In the genomic region with DNA sequence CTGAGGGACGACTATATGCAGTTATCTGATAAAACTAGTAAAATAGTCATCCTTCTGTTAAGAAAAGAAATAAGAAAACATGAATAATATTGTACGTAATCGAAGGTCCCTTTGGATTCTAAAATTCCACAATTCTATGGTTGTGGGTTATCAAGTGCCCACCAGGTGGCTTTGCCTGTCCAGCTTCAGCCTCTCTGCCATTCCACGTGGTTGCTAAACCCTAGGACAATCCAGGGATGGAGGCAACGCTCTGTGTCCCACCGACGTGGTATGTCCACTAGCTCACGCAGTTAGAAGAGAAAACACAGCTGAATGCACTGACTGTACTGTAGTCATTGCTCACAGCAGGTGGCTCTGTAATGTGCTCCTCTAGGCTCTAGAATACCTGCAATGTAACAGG, we compare ENCODE assay signal across 15 cellular contexts.
DNase-seq lines count a peak whose midpoint lies in the region; ATAC-seq and TF ChIP-seq lines count a peak whose summit lies in the region.
"Had no signal": no experiment of that assay in that cellular context is flagged by ENCODE, and none has a peak within 500 bp of the region (broad histone marks: within the 10 kb centered on the region; RNA-seq: fewer than 3 reads in every experiment).

No MANE protein-coding gene starts in this region.

- H3K4me1 Mint-ChIP-seq in progenitor cell of endocrine pancreas (ENCODE audit: low read depth), result peaks cover 25% of the 10 kb centered on the region
- H3K4me1 Mint-ChIP-seq in activated naive CD8-positive, alpha-beta T cell treated with anti-CD3 and anti-CD28 coated beads, Interleukin-2, amount 50 U/mL, for 24 hours, result peaks cover 5% of the 10 kb centered on the region

- H3K4me3 ChIP-seq in right atrium auricular region (no peak overlapping the region), choroid plexus epithelial cell (ENCODE audit: low read depth, low read length) (no peak overlapping the region)
- H3K4me3 ChIP-seq: A549, SJCRH30 had no signal

- peaks cover 18% of the 10 kb centered on the region for H3K9me3 Mint-ChIP-seq in progenitor cell of endocrine pancreas (ENCODE audit: low read depth)
- H3K9me3 Mint-ChIP-seq in activated naive CD8-positive, alpha-beta T cell treated with anti-CD3 and anti-CD28 coated beads, Interleukin-2, amount 50 U/mL, for 24 hours, result peaks cover 4% of the 10 kb centered on the region
- H3K9me3 Mint-ChIP-seq: CD4-positive, alpha-beta T cell had no signal

- DNase-seq in cardiac septum (ENCODE audit: low spot score) (peak; percentile 39), right atrium auricular region (ENCODE audit: low spot score) (no peak), NCI-H774 (lab: John Stamatoyannopoulos, UW) (peak; percentile 50), choroid plexus epithelial cell (ENCODE audit: low read depth) (no peak), progenitor cell of endocrine pancreas (ENCODE audit: low spot score, unreplicated experiment) (no peak), MV-4-11 (lab: John Stamatoyannopoulos, UW) (no peak)
- no peak for DNase-seq in activated naive CD8-positive, alpha-beta T cell treated with anti-CD3 and anti-CD28 coated beads, Interleukin-2, amount 50 U/mL, for 24 hours
- DNase-seq: CD4-positive, alpha-beta T cell; HCEC 1CT; NCI-H1436; NCI-H2107; SJCRH30 had no signal

- no peak overlapping the region for H3K27ac ChIP-seq in right atrium auricular region
- H3K27ac ChIP-seq: A549, SJCRH30 had no signal

- no peaks in the 10 kb centered on the region for H3K27me3 ChIP-seq in right atrium auricular region
- H3K27me3 ChIP-seq: SJCRH30 had no signal

- H3K4me3 Mint-ChIP-seq in progenitor cell of endocrine pancreas (ENCODE audit: low read depth), result no peak overlapping the region
- H3K4me3 Mint-ChIP-seq in activated naive CD8-positive, alpha-beta T cell treated with anti-CD3 and anti-CD28 coated beads, Interleukin-2, amount 50 U/mL, for 24 hours, result no peak overlapping the region
- H3K4me3 Mint-ChIP-seq: CD4-positive, alpha-beta T cell; IgD-negative memory B cell had no signal

- TF ChIP-seq CTCF in right atrium auricular region (IDR thresholded peaks at IDR 0.05), result no peak
- TF ChIP-seq CTCF in choroid plexus epithelial cell (conservative IDR thresholded peaks at IDR 0.05; ENCODE audit: low read depth, low read length), result peak; percentile 21
- TF ChIP-seq CTCF in progenitor cell of endocrine pancreas (IDR thresholded peaks at IDR 0.05; ENCODE audit: unreplicated experiment), result peak; percentile 19

- peaks cover 16% of the 10 kb centered on the region for H3K36me3 Mint-ChIP-seq in progenitor cell of endocrine pancreas (ENCODE audit: insufficient read depth)
- H3K36me3 Mint-ChIP-seq in activated naive CD8-positive, alpha-beta T cell treated with anti-CD3 and anti-CD28 coated beads, Interleukin-2, amount 50 U/mL, for 24 hours (ENCODE audit: low read depth), result peaks cover 17% of the 10 kb centered on the region

- H3K27ac Mint-ChIP-seq in progenitor cell of endocrine pancreas, result peak overlapping the region; percentile 23
- H3K27ac Mint-ChIP-seq in activated naive CD8-positive, alpha-beta T cell treated with anti-CD3 and anti-CD28 coated beads, Interleukin-2, amount 50 U/mL, for 24 hours, result no peak overlapping the region
- H3K27ac Mint-ChIP-seq: CD4-positive, alpha-beta T cell; IgD-negative memory B cell had no signal

- intact Hi-C loops in cardiac septum (cut with DNase I), result no loop called here

- no peaks in the 10 kb centered on the region for H3K4me1 ChIP-seq in right atrium auricular region
- H3K4me1 ChIP-seq: A549, SJCRH30 had no signal

- H3K9me3 ChIP-seq in right atrium auricular region, result peaks cover 0 to 5% of the 10 kb centered on the region in 2 donors
- H3K9me3 ChIP-seq: A549, SJCRH30 had no signal

- no peak for ATAC-seq in activated naive CD8-positive, alpha-beta T cell treated with anti-CD3 and anti-CD28 coated beads, Interleukin-2, amount 50 U/mL, for 24 hours
- ATAC-seq in GM19397 (IDR thresholded peaks at IDR 0.05; ENCODE audit: unreplicated experiment), result no peak
- ATAC-seq: A549 had no signal

- H3K27me3 Mint-ChIP-seq in progenitor cell of endocrine pancreas, result no peaks in the 10 kb centered on the region
- no peaks in the 10 kb centered on the region for H3K27me3 Mint-ChIP-seq in activated naive CD8-positive, alpha-beta T cell treated with anti-CD3 and anti-CD28 coated beads, Interleukin-2, amount 50 U/mL, for 24 hours
- H3K27me3 Mint-ChIP-seq: CD4-positive, alpha-beta T cell; IgD-negative memory B cell had no signal

- no peaks in the 10 kb centered on the region for H3K36me3 ChIP-seq in right atrium auricular region
- H3K36me3 ChIP-seq: SJCRH30 had no signal

Comparison
In these comparisons a context has a peak if more than half of its experiments do, and no peak if none do; other contexts are left out.
1. DNase-seq: peak in cardiac septum (single experiment) and NCI-H774 (single experiment); none in right atrium auricular region (single experiment), choroid plexus epithelial cell (single experiment), progenitor cell of endocrine pancreas (single experiment), MV-4-11 (single experiment) and activated naive CD8-positive, alpha-beta T cell treated with anti-CD3 and anti-CD28 coated beads, Interleukin-2, amount 50 U/mL, for 24 hours (single experiment).
2. CTCF ChIP-seq: peak in choroid plexus epithelial cell (single experiment) and progenitor cell of endocrine pancreas (single experiment); none in right atrium auricular region (0 of 2).